ENCODE assay signal across 1 cellular context in genomic region chr19:44891016-44891882, GRCh38.
TF ChIP-seq lines count a peak whose summit lies in the region.

Gene TOMM40, plus strand, starts transcription at chr19:44891254. Its CDS starts 162 bp downstream, at chr19:44891416.

TF ChIP-seq in HEK293, 187 proteins besides CTCF, POLR2A, EP300 and RAD21 (continued from another document):
- no peak for TF ChIP-seq ZNF48 (tag by site-specific recombination; IDR thresholded peaks at IDR 0.05)
- 0 out of 2 replicates have a peak, but pooled peaks have one; percentile 47 for TF ChIP-seq ZSCAN30 (tag by site-specific recombination; IDR thresholded peaks at IDR 0.05)
- TF ChIP-seq ZNF19 (tag by site-specific recombination; IDR thresholded peaks at IDR 0.05; ENCODE audit: low read depth): no peak
- TF ChIP-seq ZNF623 (tag by site-specific recombination; IDR thresholded peaks at IDR 0.05): no peak
- no peak for TF ChIP-seq ZNF239 (tag by site-specific recombination; IDR thresholded peaks at IDR 0.05)
- no peak for TF ChIP-seq ZNF585B (tag by site-specific recombination; IDR thresholded peaks at IDR 0.05)
- TF ChIP-seq ZNF26 (tag by site-specific recombination; IDR thresholded peaks at IDR 0.05): no peak
- TF ChIP-seq HOXD13 (CRISPR knock-in tag; IDR thresholded peaks at IDR 0.05; ENCODE audit: borderline replicate concordance): no peak
- TF ChIP-seq ZNF76 (tag by site-specific recombination; IDR thresholded peaks at IDR 0.05; ENCODE audit: borderline replicate concordance, low read depth): peak; percentile 85
- no peak for TF ChIP-seq ZNF610 (tag by site-specific recombination; IDR thresholded peaks at IDR 0.05; ENCODE audit: borderline replicate concordance)
- TF ChIP-seq HIC1 (tag by site-specific recombination; IDR thresholded peaks at IDR 0.05): no peak
- TF ChIP-seq ZFP69B (tag by site-specific recombination; IDR thresholded peaks at IDR 0.05): no peak
- TF ChIP-seq ZNF501 (tag by site-specific recombination; IDR thresholded peaks at IDR 0.05): no peak
- TF ChIP-seq TSHZ1 (tag by site-specific recombination; IDR thresholded peaks at IDR 0.05; ENCODE audit: borderline replicate concordance): no peak
- 0 out of 2 replicates have a peak, but pooled peaks have one; percentile 54 for TF ChIP-seq ZBTB10 (tag by site-specific recombination; IDR thresholded peaks at IDR 0.05)
- TF ChIP-seq ZNF560 (tag by site-specific recombination; IDR thresholded peaks at IDR 0.05; ENCODE audit: borderline replicate concordance): no peak
- TF ChIP-seq ZBTB20 (tag by site-specific recombination; IDR thresholded peaks at IDR 0.05): peak; percentile 52; the same call in 1 of the 2 replicates
- TF ChIP-seq PRDM10 (tag by site-specific recombination; IDR thresholded peaks at IDR 0.05): no peak
- peak; percentile 8; the same call in 1 of the 2 replicates for TF ChIP-seq ZXDB (tag by site-specific recombination; IDR thresholded peaks at IDR 0.05)
- no peak for TF ChIP-seq EGR2 (tag by site-specific recombination; IDR thresholded peaks at IDR 0.05; ENCODE audit: low read depth)
- no peak; the same call in 1 of the 2 replicates for TF ChIP-seq KLF10 (tag by site-specific recombination; IDR thresholded peaks at IDR 0.05)
- TF ChIP-seq KLF17 (tag by site-specific recombination; IDR thresholded peaks at IDR 0.05): no peak
- TF ChIP-seq ZNF10 (tag by site-specific recombination; IDR thresholded peaks at IDR 0.05): no peak
